Comparison of ENCODE assay signal across 12 cellular contexts in the genomic region with DNA sequence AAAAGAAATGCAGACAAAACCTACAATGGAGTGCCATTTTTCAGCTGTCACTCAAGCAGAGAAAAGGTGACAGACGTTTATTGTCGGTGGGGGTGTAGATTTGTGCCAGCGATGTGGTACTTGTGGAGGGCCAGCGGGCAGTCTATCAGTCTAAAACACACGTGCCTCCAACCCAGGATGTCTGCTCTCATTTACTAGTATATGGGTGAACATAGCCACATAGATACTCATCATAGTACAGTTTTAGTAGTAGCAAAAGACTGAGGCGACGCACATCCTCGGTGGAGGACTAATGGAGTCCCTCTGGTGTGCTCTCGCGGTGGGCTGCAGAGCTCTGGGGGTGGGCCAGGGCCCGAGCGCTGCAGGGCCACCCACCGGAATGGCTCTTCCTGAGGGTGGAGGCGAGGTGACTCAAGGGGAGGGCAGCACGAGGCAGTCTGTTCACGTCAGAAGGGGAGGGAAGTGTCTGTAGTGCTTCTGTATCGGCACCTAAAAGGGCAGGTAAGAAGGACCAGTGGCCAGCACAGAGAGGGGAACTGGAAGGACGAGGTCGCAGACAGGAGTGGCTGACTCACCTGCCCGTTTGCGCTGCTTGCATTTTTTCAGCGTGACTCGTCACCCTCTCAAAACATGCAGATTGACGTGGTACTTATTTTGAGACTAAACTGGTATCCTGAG. TPM values are rescaled to one million over a fixed set of nuclear protein-coding genes. Genes with fewer than 3 reads are reported as not detected.
DNase-seq lines count a peak whose midpoint lies in the region; ATAC-seq and TF ChIP-seq lines count a peak whose summit lies in the region.
"Had no signal": no experiment of that assay in that cellular context is flagged by ENCODE, and none has a peak within 500 bp of the region (broad histone marks: within the 10 kb centered on the region; RNA-seq: fewer than 3 reads in every experiment).

No MANE protein-coding gene starts in this region.

- no peak overlapping the region for H4K5ac ChIP-seq in H9 (ENCODE audit: insufficient read length, low read depth, low read length)

- H3K4me3 ChIP-seq in fibroblast of pulmonary artery (replicated peaks; ENCODE audit: low read depth, low read length), result no peak overlapping the region

- H3K27me3 Mint-ChIP-seq in H9 (ENCODE audit: low read depth), result no peaks in the 10 kb centered on the region
- H3K27me3 Mint-ChIP-seq in effector memory CD8-positive, alpha-beta T cell, result no peaks in the 10 kb centered on the region
- H3K27me3 Mint-ChIP-seq in naive thymus-derived CD8-positive, alpha-beta T cell, result no peaks in the 10 kb centered on the region
- H3K27me3 Mint-ChIP-seq: activated naive CD8-positive, alpha-beta T cell treated with anti-CD3 and anti-CD28 coated beads, Interleukin-2, amount 10 ng/mL, durations not matched to agents 7 days and 5 days had no signal

- no peak for TF ChIP-seq CTCF in H9 (conservative IDR thresholded peaks at IDR 0.05)
- no peak for TF ChIP-seq CTCF in fibroblast of pulmonary artery (IDR thresholded peaks at IDR 0.05; ENCODE audit: low read length, missing control alignments)

- no peak overlapping the region for H2BK15ac ChIP-seq in H9 (ENCODE audit: low read depth, low read length)

- H3K4me2 ChIP-seq in H9 (ENCODE audit: insufficient read depth, insufficient read length, low read length), result no peak overlapping the region

- peak; percentile 78 for DNase-seq in H9
- peak; percentile 67 to 72 for DNase-seq in SW 1271 (lab: John Stamatoyannopoulos, UW)
- DNase-seq in fibroblast of pulmonary artery (ENCODE audit: low read depth), result peak; percentile 49
- DNase-seq in renal cortical epithelial cell (ENCODE audit: low read depth), result peak; percentile 81
- DNase-seq in effector memory CD8-positive, alpha-beta T cell, result no peak
- DNase-seq in naive thymus-derived CD8-positive, alpha-beta T cell, result no peak
- DNase-seq in DMS153 treated with DMSO at 0.1 percent for 48 hours (lab: John Stamatoyannopoulos, UW; ENCODE audit: unreplicated experiment), result no peak
- DNase-seq: activated naive CD8-positive, alpha-beta T cell treated with anti-CD3 and anti-CD28 coated beads, Interleukin-2, amount 10 ng/mL, durations not matched to agents 7 days and 5 days; NCI-H510A; stimulated activated CD8-positive, alpha-beta memory T cell treated with anti-CD3 and anti-CD28 coated beads, Interleukin-4, amount 100 ng/mL, for 48 hours; WERI-Rb-1 had no signal

- peak overlapping the region; percentile 76 to 86 (median 81) for H3K27ac Mint-ChIP-seq in H9
- H3K27ac Mint-ChIP-seq in effector memory CD8-positive, alpha-beta T cell, result no peak overlapping the region
- peak overlapping the region in 2 of 10 donors; percentile 28 to 40 for H3K27ac Mint-ChIP-seq in naive thymus-derived CD8-positive, alpha-beta T cell
- H3K27ac Mint-ChIP-seq: activated naive CD8-positive, alpha-beta T cell treated with anti-CD3 and anti-CD28 coated beads, Interleukin-2, amount 10 ng/mL, durations not matched to agents 7 days and 5 days had no signal

- peaks cover 1% of the 10 kb centered on the region for H3K9me3 ChIP-seq in H9 (ENCODE audit: control insufficient read depth, low read depth, low read length)

- H3K27ac ChIP-seq in H9 (ENCODE audit: insufficient read length, low read depth, low read length), result no peak overlapping the region
- H3K27ac ChIP-seq: WERI-Rb-1 had no signal

- no peak overlapping the region for H2AK5ac ChIP-seq in H9 (ENCODE audit: insufficient read length, low read length)

- no peaks in the 10 kb centered on the region for H3K27me3 ChIP-seq in H9 (ENCODE audit: insufficient read depth, low read length)

- 0 out of 2 replicates have a peak, but pooled peaks cover 5% of the 10 kb centered on the region for H3K4me1 ChIP-seq in H9 (ENCODE audit: insufficient read depth, low read length)

- no peak overlapping the region for H3K14ac ChIP-seq in H9 (ENCODE audit: insufficient read depth, low read length)

- H3K18ac ChIP-seq in H9 (ENCODE audit: insufficient read length, low read depth, low read length), result no peak overlapping the region

- no peak overlapping the region for H4K8ac ChIP-seq in H9 (replicated peaks; ENCODE audit: insufficient read length, low read depth, low read length)

- WGBS in H9 (ENCODE audit: extremely low coverage, insufficient read length, low lambda C conversion rate), result no CpG with 5 or more reads among the region's 24 CpGs

- H2BK12ac ChIP-seq in H9 (ENCODE audit: insufficient read length, low read depth, low read length), result no peak overlapping the region

- H3K9ac ChIP-seq in H9 (ENCODE audit: extremely low read depth, insufficient read length, low read length), result no peak overlapping the region

- peaks cover 12 to 14% of the 10 kb centered on the region in 2 experiments for H3K4me1 Mint-ChIP-seq in H9
- H3K4me1 Mint-ChIP-seq in effector memory CD8-positive, alpha-beta T cell (ENCODE audit: low read depth in 2 of 2), result peaks cover 0 to 9% of the 10 kb centered on the region in 2 donors
- peaks cover 0 to 6% (median 5%) of the 10 kb centered on the region in 4 donors for H3K4me1 Mint-ChIP-seq in naive thymus-derived CD8-positive, alpha-beta T cell
- H3K4me1 Mint-ChIP-seq: activated naive CD8-positive, alpha-beta T cell treated with anti-CD3 and anti-CD28 coated beads, Interleukin-2, amount 10 ng/mL, durations not matched to agents 7 days and 5 days had no signal

- H2BK5ac ChIP-seq in H9 (ENCODE audit: insufficient read length, low read length), result no peak overlapping the region

- H2BK20ac ChIP-seq in H9 (ENCODE audit: low read depth, low read length, poor library complexity, severe bottlenecking), result no peak overlapping the region

- H2BK120ac ChIP-seq in H9 (ENCODE audit: low read depth, low read length, poor library complexity, severe bottlenecking), result no peak overlapping the region

- no peak overlapping the region for H2AFZ ChIP-seq in H9 (ENCODE audit: low read length)

- H4K20me1 ChIP-seq in H9 (ENCODE audit: control insufficient read depth, insufficient read depth, insufficient read length), result no peaks in the 10 kb centered on the region

- H3K23ac ChIP-seq in H9 (ENCODE audit: insufficient read length, low read depth, low read length), result no peak overlapping the region

- ATAC-seq in effector memory CD8-positive, alpha-beta T cell (replicated peaks), result no peak
- no peak for ATAC-seq in HG03354 (IDR thresholded peaks at IDR 0.05; ENCODE audit: poor library complexity, severe bottlenecking, unreplicated experiment)
- no peak for ATAC-seq in naive thymus-derived CD8-positive, alpha-beta T cell

- H3K9me3 Mint-ChIP-seq in H9, result peaks cover 4% of the 10 kb centered on the region in 2 experiments; a peak in 4 of 5 replicates
- no peaks in the 10 kb centered on the region for H3K9me3 Mint-ChIP-seq in effector memory CD8-positive, alpha-beta T cell
- no peaks in the 10 kb centered on the region for H3K9me3 Mint-ChIP-seq in naive thymus-derived CD8-positive, alpha-beta T cell

- no peaks in the 10 kb centered on the region for H3K79me1 ChIP-seq in H9 (ENCODE audit: insufficient read depth, low read depth, low read length, poor library complexity, severe bottlenecking)

- no peak overlapping the region for H3T11ph ChIP-seq in H9 (ENCODE audit: low read length)

- no peak overlapping the region for H3K4me3 Mint-ChIP-seq in H9
- H3K4me3 Mint-ChIP-seq in effector memory CD8-positive, alpha-beta T cell, result no peak overlapping the region
- H3K4me3 Mint-ChIP-seq in naive thymus-derived CD8-positive, alpha-beta T cell, result no peak overlapping the region
- H3K4me3 Mint-ChIP-seq: activated naive CD8-positive, alpha-beta T cell treated with anti-CD3 and anti-CD28 coated beads, Interleukin-2, amount 10 ng/mL, durations not matched to agents 7 days and 5 days had no signal

- peaks cover 52 to 80% (median 60%) of the 10 kb centered on the region in 3 experiments for H3K36me3 Mint-ChIP-seq in H9 (ENCODE audit: insufficient read depth in 1 of 3, low read depth in 3 of 3)
- H3K36me3 Mint-ChIP-seq in effector memory CD8-positive, alpha-beta T cell (ENCODE audit: insufficient read depth), result peaks cover 58% of the 10 kb centered on the region
- H3K36me3 Mint-ChIP-seq in naive thymus-derived CD8-positive, alpha-beta T cell, result peaks cover 4 to 81% (median 4%) of the 10 kb centered on the region in 3 donors

- H3K23me2 ChIP-seq in H9 (ENCODE audit: insufficient read length, low read depth, low read length, poor library complexity, severe bottlenecking), result no peaks in the 10 kb centered on the region

- POLR2A ChIA-PET in naive thymus-derived CD8-positive, alpha-beta T cell (lab: Charles Lee), result no interaction called here

- no peak overlapping the region for H3K4ac ChIP-seq in H9 (ENCODE audit: low read depth, low read length)

- H3K79me2 ChIP-seq in H9 (ENCODE audit: insufficient read depth, low read length), result no peaks in the 10 kb centered on the region

- no peak overlapping the region for H4K91ac ChIP-seq in H9 (ENCODE audit: insufficient read length, low read depth, low read length)

- no peak overlapping the region for H3K56ac ChIP-seq in H9 (ENCODE audit: insufficient read length, low read depth, low read length)

RNA-seq across cellular contexts. Expression of a gene that starts 26.1 kb away (rescaled TPM):
- total RNA-seq in H9 (2021) (44.2 and 48.1 TPM in 2 replicates), renal cortical epithelial cell (9.4 and 18.0 TPM in 2 replicates)
- 100 to 1,000 TPM; 108 TPM for total RNA-seq in naive thymus-derived CD8-positive, alpha-beta T cell
- polyA plus RNA-seq in naive thymus-derived CD8-positive, alpha-beta T cell, result 10 to 100 TPM; 14.8 to 23.3 (median 17.8) TPM

Comparison
In these comparisons a context has a peak if more than half of its experiments do, and no peak if none do; other contexts are left out.
1. DNase-seq: peak in H9 (single experiment), SW 1271 (2 of 2), fibroblast of pulmonary artery (single experiment) and renal cortical epithelial cell (single experiment); none in effector memory CD8-positive, alpha-beta T cell (0 of 3), naive thymus-derived CD8-positive, alpha-beta T cell (0 of 10) and DMS153 treated with DMSO at 0.1 percent for 48 hours (single experiment).
2. H3K27ac Mint-ChIP-seq: peak in H9 (3 of 3); none in effector memory CD8-positive, alpha-beta T cell (0 of 2).